In the genomic region with DNA sequence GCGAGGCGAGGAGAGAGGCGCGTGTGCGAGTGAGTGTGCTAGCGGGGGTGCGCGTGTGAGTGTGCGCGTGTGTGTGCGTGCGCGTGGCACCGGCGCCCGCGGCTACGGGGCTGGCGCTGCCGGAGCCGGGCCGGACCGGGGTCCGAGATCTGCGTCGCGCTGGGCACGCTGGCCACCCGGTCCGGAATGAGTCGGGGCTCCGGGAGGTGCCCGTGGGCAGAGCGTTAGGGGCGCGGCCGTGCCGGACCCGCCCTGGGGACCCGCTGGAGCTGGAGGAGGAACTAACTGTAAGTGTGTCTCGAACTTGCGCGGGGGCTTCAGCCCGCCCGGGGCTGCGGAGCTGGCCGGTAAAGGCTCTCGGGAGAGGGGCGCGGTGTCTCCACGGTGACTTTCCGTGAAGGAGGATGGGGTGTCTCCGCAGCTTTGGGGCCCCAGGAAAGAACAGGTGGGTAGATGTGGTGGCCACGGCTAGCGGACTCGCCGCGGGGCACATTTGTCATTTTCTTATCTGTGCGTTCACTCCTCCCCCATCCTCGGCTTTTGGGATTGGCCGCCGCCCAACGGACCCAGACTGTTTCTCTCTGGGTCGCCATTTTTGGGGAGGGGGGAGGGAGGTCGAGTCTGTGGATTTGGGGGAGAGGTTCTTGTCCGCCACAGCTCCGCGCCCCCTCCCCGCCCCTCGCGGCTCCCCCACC, we compare ENCODE assay signal across 3 cellular contexts.
TF ChIP-seq lines count a peak whose summit lies in the region.

No MANE protein-coding gene starts in this region.

TF ChIP-seq in HEK293, 187 proteins besides CTCF, POLR2A, EP300 and RAD21 (continued from another document and continues in another):
- TF ChIP-seq, protein P1, sequence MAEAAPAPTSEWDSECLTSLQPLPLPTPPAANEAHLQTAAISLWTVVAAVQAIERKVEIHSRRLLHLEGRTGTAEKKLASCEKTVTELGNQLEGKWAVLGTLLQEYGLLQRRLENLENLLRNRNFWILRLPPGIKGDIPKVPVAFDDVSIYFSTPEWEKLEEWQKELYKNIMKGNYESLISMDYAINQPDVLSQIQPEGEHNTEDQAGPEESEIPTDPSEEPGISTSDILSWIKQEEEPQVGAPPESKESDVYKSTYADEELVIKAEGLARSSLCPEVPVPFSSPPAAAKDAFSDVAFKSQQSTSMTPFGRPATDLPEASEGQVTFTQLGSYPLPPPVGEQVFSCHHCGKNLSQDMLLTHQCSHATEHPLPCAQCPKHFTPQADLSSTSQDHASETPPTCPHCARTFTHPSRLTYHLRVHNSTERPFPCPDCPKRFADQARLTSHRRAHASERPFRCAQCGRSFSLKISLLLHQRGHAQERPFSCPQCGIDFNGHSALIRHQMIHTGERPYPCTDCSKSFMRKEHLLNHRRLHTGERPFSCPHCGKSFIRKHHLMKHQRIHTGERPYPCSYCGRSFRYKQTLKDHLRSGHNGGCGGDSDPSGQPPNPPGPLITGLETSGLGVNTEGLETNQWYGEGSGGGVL (tag by site-specific recombination; IDR thresholded peaks at IDR 0.05): peak; percentile 81
- TF ChIP-seq ZSCAN23 (tag by site-specific recombination; IDR thresholded peaks at IDR 0.05) (no peak), ZNF768 (tag by site-specific recombination; IDR thresholded peaks at IDR 0.05) (no peak), ZNF707 (tag by site-specific recombination; IDR thresholded peaks at IDR 0.05) (no peak), ZBTB8A (tag by site-specific recombination; IDR thresholded peaks at IDR 0.05) (peak; percentile 57), SP7 (tag by site-specific recombination; IDR thresholded peaks at IDR 0.05) (no peak), ZNF248 (tag by site-specific recombination; IDR thresholded peaks at IDR 0.05) (no peak), ZNF138 (tag by site-specific recombination; IDR thresholded peaks at IDR 0.05; ENCODE audit: borderline replicate concordance) (no peak), ZNF701 (tag by site-specific recombination; IDR thresholded peaks at IDR 0.05) (no peak), ZNF510 (tag by site-specific recombination; IDR thresholded peaks at IDR 0.05; ENCODE audit: insufficient replicate concordance) (no peak)
- TF ChIP-seq, protein P2, sequence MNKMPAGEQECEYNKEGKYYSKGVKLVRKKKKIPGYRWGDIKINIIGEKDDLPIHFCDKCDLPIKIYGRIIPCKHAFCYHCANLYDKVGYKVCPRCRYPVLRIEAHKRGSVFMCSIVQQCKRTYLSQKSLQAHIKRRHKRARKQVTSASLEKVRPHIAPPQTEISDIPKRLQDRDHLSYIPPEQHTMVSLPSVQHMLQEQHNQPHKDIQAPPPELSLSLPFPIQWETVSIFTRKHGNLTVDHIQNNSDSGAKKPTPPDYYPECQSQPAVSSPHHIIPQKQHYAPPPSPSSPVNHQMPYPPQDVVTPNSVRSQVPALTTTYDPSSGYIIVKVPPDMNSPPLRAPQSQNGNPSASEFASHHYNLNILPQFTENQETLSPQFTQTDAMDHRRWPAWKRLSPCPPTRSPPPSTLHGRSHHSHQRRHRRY (tag by site-specific recombination; IDR thresholded peaks at IDR 0.05): no peak
- TF ChIP-seq, protein P3, sequence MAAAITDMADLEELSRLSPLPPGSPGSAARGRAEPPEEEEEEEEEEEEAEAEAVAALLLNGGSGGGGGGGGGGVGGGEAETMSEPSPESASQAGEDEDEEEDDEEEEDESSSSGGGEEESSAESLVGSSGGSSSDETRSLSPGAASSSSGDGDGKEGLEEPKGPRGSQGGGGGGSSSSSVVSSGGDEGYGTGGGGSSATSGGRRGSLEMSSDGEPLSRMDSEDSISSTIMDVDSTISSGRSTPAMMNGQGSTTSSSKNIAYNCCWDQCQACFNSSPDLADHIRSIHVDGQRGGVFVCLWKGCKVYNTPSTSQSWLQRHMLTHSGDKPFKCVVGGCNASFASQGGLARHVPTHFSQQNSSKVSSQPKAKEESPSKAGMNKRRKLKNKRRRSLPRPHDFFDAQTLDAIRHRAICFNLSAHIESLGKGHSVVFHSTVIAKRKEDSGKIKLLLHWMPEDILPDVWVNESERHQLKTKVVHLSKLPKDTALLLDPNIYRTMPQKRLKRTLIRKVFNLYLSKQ (tag by site-specific recombination; IDR thresholded peaks at IDR 0.05; ENCODE audit: borderline replicate concordance): no peak
- TF ChIP-seq, protein P4, sequence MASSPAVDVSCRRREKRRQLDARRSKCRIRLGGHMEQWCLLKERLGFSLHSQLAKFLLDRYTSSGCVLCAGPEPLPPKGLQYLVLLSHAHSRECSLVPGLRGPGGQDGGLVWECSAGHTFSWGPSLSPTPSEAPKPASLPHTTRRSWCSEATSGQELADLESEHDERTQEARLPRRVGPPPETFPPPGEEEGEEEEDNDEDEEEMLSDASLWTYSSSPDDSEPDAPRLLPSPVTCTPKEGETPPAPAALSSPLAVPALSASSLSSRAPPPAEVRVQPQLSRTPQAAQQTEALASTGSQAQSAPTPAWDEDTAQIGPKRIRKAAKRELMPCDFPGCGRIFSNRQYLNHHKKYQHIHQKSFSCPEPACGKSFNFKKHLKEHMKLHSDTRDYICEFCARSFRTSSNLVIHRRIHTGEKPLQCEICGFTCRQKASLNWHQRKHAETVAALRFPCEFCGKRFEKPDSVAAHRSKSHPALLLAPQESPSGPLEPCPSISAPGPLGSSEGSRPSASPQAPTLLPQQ (tag by site-specific recombination; IDR thresholded peaks at IDR 0.05): no peak

TF ChIP-seq in WTC11, 78 proteins besides CTCF, POLR2A, EP300 and RAD21 (continued from another document):
- TF ChIP-seq, protein P5, sequence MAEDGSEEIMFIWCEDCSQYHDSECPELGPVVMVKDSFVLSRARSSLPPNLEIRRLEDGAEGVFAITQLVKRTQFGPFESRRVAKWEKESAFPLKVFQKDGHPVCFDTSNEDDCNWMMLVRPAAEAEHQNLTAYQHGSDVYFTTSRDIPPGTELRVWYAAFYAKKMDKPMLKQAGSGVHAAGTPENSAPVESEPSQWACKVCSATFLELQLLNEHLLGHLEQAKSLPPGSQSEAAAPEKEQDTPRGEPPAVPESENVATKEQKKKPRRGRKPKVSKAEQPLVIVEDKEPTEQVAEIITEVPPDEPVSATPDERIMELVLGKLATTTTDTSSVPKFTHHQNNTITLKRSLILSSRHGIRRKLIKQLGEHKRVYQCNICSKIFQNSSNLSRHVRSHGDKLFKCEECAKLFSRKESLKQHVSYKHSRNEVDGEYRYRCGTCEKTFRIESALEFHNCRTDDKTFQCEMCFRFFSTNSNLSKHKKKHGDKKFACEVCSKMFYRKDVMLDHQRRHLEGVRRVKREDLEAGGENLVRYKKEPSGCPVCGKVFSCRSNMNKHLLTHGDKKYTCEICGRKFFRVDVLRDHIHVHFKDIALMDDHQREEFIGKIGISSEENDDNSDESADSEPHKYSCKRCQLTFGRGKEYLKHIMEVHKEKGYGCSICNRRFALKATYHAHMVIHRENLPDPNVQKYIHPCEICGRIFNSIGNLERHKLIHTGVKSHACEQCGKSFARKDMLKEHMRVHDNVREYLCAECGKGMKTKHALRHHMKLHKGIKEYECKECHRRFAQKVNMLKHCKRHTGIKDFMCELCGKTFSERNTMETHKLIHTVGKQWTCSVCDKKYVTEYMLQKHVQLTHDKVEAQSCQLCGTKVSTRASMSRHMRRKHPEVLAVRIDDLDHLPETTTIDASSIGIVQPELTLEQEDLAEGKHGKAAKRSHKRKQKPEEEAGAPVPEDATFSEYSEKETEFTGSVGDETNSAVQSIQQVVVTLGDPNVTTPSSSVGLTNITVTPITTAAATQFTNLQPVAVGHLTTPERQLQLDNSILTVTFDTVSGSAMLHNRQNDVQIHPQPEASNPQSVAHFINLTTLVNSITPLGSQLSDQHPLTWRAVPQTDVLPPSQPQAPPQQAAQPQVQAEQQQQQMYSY (CRISPR knock-in tag; IDR thresholded peaks at IDR 0.05): no peak
- no peak for TF ChIP-seq NR2C2 (CRISPR knock-in tag; IDR thresholded peaks at IDR 0.05)
- no peak for TF ChIP-seq RORB (CRISPR knock-in tag; IDR thresholded peaks at IDR 0.05)
- TF ChIP-seq NFATC4 (CRISPR knock-in tag; IDR thresholded peaks at IDR 0.05): no peak
- TF ChIP-seq, protein P6, sequence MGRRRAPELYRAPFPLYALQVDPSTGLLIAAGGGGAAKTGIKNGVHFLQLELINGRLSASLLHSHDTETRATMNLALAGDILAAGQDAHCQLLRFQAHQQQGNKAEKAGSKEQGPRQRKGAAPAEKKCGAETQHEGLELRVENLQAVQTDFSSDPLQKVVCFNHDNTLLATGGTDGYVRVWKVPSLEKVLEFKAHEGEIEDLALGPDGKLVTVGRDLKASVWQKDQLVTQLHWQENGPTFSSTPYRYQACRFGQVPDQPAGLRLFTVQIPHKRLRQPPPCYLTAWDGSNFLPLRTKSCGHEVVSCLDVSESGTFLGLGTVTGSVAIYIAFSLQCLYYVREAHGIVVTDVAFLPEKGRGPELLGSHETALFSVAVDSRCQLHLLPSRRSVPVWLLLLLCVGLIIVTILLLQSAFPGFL (CRISPR knock-in tag; IDR thresholded peaks at IDR 0.05; ENCODE audit: borderline replicate concordance): no peak
- TF ChIP-seq TEAD4 (CRISPR knock-in tag; IDR thresholded peaks at IDR 0.05): no peak
- TF ChIP-seq ZNF396 (CRISPR knock-in tag; IDR thresholded peaks at IDR 0.05; ENCODE audit: borderline replicate concordance): no peak
- no peak for TF ChIP-seq SMAD3 (CRISPR knock-in tag; IDR thresholded peaks at IDR 0.05; ENCODE audit: borderline replicate concordance)
- no peak for TF ChIP-seq HMGA2 (CRISPR knock-in tag; IDR thresholded peaks at IDR 0.05)
- no peak for TF ChIP-seq MYBL2 (CRISPR knock-in tag; IDR thresholded peaks at IDR 0.05)
- TF ChIP-seq, protein P7, sequence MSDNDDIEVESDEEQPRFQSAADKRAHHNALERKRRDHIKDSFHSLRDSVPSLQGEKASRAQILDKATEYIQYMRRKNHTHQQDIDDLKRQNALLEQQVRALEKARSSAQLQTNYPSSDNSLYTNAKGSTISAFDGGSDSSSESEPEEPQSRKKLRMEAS (CRISPR knock-in tag; IDR thresholded peaks at IDR 0.05): no peak
- TF ChIP-seq, protein P8, sequence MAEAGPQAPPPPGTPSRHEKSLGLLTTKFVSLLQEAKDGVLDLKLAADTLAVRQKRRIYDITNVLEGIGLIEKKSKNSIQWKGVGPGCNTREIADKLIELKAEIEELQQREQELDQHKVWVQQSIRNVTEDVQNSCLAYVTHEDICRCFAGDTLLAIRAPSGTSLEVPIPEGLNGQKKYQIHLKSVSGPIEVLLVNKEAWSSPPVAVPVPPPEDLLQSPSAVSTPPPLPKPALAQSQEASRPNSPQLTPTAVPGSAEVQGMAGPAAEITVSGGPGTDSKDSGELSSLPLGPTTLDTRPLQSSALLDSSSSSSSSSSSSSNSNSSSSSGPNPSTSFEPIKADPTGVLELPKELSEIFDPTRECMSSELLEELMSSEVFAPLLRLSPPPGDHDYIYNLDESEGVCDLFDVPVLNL (CRISPR knock-in tag; IDR thresholded peaks at IDR 0.05; ENCODE audit: borderline replicate concordance, low read depth): no peak
- TF ChIP-seq TCF7 (CRISPR knock-in tag; IDR thresholded peaks at IDR 0.05; ENCODE audit: low read depth): no peak
- TF ChIP-seq ELF4 (CRISPR knock-in tag; IDR thresholded peaks at IDR 0.05; ENCODE audit: low read depth): no peak

TF ChIP-seq in neural cell, 6 proteins besides CTCF, POLR2A, EP300 and RAD21 (continued from another document):
- TF ChIP-seq, protein P9, sequence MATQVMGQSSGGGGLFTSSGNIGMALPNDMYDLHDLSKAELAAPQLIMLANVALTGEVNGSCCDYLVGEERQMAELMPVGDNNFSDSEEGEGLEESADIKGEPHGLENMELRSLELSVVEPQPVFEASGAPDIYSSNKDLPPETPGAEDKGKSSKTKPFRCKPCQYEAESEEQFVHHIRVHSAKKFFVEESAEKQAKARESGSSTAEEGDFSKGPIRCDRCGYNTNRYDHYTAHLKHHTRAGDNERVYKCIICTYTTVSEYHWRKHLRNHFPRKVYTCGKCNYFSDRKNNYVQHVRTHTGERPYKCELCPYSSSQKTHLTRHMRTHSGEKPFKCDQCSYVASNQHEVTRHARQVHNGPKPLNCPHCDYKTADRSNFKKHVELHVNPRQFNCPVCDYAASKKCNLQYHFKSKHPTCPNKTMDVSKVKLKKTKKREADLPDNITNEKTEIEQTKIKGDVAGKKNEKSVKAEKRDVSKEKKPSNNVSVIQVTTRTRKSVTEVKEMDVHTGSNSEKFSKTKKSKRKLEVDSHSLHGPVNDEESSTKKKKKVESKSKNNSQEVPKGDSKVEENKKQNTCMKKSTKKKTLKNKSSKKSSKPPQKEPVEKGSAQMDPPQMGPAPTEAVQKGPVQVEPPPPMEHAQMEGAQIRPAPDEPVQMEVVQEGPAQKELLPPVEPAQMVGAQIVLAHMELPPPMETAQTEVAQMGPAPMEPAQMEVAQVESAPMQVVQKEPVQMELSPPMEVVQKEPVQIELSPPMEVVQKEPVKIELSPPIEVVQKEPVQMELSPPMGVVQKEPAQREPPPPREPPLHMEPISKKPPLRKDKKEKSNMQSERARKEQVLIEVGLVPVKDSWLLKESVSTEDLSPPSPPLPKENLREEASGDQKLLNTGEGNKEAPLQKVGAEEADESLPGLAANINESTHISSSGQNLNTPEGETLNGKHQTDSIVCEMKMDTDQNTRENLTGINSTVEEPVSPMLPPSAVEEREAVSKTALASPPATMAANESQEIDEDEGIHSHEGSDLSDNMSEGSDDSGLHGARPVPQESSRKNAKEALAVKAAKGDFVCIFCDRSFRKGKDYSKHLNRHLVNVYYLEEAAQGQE (IDR thresholded peaks at IDR 0.05; ENCODE audit: borderline replicate concordance): no peak
- TF ChIP-seq EZH2 (IDR thresholded peaks at IDR 0.05; ENCODE audit: borderline replicate concordance, insufficient read depth, low read length, poor library complexity, severe bottlenecking): no peak
